Comparison of ENCODE assay signal across 1 cellular context in the genomic region with DNA sequence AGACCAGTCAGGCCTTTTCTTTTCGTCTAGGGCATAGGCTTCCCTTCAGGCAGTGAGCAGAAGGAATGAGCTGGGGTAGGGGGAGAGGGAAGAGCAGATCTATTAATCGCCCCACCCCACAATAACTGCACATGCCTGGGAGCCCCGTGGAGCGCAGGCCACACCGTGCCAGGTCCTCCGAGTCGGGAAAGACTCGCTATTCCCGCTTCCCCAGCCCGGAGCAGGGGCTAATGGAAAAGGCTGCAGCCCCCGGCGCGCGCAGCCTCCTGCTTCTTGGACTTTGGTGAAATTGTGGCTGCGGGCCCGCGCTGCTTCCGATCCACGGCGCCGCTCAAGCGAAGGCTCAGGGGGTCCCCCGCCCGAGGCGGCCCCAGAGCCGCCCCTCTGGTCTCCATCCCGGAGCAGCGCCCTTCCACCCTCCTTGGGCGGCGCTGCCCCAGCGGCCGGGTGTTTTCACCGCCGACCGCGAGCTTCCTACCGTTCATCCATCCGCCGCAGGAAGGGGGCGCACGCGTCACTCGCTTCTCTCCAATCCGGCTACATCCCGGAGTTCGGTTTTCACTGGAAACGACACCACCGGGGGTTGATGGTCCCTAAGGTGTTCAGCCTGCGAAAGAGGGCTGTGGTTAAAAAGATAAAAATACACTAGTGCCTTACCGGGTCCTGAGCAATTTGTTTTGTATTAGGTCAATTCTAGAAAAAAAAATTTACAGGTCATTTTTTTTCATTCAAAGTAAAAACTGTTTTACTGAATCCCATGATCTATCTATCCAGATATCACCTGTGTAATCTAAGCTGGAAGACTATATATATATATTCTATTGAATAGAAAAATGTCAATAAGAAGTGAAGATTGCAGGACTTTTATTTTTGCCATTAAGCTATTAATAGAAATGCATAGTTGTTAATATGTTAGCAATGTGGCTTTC.
TF ChIP-seq lines count a peak whose summit lies in the region.

No MANE protein-coding gene starts in this region.

TF ChIP-seq in WTC11, 78 proteins besides CTCF, POLR2A, EP300 and RAD21 (continued from another document):
- TF ChIP-seq, protein P1, sequence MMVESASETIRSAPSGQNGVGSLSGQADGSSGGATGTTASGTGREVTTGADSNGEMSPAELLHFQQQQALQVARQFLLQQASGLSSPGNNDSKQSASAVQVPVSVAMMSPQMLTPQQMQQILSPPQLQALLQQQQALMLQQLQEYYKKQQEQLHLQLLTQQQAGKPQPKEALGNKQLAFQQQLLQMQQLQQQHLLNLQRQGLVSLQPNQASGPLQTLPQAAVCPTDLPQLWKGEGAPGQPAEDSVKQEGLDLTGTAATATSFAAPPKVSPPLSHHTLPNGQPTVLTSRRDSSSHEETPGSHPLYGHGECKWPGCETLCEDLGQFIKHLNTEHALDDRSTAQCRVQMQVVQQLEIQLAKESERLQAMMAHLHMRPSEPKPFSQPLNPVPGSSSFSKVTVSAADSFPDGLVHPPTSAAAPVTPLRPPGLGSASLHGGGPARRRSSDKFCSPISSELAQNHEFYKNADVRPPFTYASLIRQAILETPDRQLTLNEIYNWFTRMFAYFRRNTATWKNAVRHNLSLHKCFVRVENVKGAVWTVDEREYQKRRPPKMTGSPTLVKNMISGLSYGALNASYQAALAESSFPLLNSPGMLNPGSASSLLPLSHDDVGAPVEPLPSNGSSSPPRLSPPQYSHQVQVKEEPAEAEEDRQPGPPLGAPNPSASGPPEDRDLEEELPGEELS (CRISPR knock-in tag; IDR thresholded peaks at IDR 0.05) = no peak
- TF ChIP-seq FOXP1 (CRISPR knock-in tag; IDR thresholded peaks at IDR 0.05; ENCODE audit: borderline replicate concordance) (0 out of 2 replicates have a peak, but pooled peaks have one; percentile 16), CREM (CRISPR knock-in tag; IDR thresholded peaks at IDR 0.05) (0 out of 2 replicates have a peak, but pooled peaks have one; percentile 43), MYBL2 (CRISPR knock-in tag; IDR thresholded peaks at IDR 0.05) (peak; percentile 42; the same call in 1 of the 2 replicates), ATF1 (CRISPR knock-in tag; IDR thresholded peaks at IDR 0.05) (no peak), ZNF423 (CRISPR knock-in tag; IDR thresholded peaks at IDR 0.05) (peak; percentile 75)
- TF ChIP-seq, protein P2, sequence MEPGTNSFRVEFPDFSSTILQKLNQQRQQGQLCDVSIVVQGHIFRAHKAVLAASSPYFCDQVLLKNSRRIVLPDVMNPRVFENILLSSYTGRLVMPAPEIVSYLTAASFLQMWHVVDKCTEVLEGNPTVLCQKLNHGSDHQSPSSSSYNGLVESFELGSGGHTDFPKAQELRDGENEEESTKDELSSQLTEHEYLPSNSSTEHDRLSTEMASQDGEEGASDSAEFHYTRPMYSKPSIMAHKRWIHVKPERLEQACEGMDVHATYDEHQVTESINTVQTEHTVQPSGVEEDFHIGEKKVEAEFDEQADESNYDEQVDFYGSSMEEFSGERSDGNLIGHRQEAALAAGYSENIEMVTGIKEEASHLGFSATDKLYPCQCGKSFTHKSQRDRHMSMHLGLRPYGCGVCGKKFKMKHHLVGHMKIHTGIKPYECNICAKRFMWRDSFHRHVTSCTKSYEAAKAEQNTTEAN (CRISPR knock-in tag; IDR thresholded peaks at IDR 0.05) = no peak
- TF ChIP-seq, protein P3, sequence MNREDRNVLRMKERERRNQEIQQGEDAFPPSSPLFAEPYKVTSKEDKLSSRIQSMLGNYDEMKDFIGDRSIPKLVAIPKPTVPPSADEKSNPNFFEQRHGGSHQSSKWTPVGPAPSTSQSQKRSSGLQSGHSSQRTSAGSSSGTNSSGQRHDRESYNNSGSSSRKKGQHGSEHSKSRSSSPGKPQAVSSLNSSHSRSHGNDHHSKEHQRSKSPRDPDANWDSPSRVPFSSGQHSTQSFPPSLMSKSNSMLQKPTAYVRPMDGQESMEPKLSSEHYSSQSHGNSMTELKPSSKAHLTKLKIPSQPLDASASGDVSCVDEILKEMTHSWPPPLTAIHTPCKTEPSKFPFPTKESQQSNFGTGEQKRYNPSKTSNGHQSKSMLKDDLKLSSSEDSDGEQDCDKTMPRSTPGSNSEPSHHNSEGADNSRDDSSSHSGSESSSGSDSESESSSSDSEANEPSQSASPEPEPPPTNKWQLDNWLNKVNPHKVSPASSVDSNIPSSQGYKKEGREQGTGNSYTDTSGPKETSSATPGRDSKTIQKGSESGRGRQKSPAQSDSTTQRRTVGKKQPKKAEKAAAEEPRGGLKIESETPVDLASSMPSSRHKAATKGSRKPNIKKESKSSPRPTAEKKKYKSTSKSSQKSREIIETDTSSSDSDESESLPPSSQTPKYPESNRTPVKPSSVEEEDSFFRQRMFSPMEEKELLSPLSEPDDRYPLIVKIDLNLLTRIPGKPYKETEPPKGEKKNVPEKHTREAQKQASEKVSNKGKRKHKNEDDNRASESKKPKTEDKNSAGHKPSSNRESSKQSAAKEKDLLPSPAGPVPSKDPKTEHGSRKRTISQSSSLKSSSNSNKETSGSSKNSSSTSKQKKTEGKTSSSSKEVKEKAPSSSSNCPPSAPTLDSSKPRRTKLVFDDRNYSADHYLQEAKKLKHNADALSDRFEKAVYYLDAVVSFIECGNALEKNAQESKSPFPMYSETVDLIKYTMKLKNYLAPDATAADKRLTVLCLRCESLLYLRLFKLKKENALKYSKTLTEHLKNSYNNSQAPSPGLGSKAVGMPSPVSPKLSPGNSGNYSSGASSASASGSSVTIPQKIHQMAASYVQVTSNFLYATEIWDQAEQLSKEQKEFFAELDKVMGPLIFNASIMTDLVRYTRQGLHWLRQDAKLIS (CRISPR knock-in tag; IDR thresholded peaks at IDR 0.05; ENCODE audit: borderline replicate concordance) = no peak
- TF ChIP-seq, protein P4, sequence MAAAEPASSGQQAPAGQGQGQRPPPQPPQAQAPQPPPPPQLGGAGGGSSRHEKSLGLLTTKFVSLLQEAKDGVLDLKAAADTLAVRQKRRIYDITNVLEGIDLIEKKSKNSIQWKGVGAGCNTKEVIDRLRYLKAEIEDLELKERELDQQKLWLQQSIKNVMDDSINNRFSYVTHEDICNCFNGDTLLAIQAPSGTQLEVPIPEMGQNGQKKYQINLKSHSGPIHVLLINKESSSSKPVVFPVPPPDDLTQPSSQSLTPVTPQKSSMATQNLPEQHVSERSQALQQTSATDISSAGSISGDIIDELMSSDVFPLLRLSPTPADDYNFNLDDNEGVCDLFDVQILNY (CRISPR knock-in tag; IDR thresholded peaks at IDR 0.05) = peak; percentile 48; the same call in 1 of the 2 replicates
- TF ChIP-seq, protein P5, sequence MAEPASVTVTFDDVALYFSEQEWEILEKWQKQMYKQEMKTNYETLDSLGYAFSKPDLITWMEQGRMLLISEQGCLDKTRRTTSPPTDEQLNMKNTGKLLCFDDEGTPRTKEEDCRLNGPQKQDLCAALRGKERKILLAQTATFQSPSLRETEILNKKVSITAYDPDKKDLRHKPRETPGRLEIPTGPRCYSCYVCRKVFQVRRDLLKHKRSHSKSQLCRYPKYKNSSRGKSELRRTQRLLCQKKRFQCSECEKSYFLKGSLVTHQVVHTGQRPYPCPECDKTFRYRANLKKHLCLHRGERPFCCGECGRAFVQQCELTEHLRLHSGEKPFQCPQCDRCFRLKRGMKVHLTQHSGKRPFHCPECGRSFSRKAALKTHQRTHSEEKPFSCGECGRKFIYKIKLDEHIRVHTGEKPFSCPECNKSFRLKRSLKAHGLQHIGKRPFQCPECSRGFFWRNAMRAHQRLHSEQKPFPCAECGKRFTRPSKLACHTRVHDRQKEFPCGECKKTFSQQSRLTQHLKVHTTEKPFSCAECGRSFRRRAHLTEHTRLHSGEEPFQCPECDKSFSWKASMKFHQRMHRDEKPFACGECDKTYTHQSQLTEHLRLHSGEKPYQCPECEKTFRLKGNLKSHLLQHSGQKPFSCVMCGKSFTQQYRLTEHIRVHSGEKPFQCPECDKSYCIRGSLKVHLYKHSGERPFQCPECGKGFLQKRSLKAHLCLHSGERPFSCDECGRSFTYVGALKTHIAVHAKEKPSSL (CRISPR knock-in tag; conservative IDR thresholded peaks at IDR 0.05) = no peak
- TF ChIP-seq, protein P6, sequence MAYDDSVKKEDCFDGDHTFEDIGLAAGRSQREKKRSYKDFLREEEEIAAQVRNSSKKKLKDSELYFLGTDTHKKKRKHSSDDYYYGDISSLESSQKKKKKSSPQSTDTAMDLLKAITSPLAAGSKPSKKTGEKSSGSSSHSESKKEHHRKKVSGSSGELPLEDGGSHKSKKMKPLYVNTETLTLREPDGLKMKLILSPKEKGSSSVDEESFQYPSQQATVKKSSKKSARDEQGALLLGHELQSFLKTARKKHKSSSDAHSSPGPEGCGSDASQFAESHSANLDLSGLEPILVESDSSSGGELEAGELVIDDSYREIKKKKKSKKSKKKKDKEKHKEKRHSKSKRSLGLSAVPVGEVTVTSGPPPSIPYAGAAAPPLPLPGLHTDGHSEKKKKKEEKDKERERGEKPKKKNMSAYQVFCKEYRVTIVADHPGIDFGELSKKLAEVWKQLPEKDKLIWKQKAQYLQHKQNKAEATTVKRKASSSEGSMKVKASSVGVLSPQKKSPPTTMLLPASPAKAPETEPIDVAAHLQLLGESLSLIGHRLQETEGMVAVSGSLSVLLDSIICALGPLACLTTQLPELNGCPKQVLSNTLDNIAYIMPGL (CRISPR knock-in tag; IDR thresholded peaks at IDR 0.05) = peak; percentile 85; the same call in 1 of the 2 replicates
